37 cellular contexts compared by ENCODE assay signal in genomic region chr6:29557320-29557719, GRCh38. TPM values are rescaled to one million over a fixed set of nuclear protein-coding genes. Genes with fewer than 3 reads are reported as not detected.
"Had no signal": no experiment of that assay in that cellular context is flagged by ENCODE, and none has a peak within 500 bp of the region (broad histone marks: within the 10 kb centered on the region; RNA-seq: fewer than 3 reads in every experiment).

No MANE protein-coding gene starts in this region.

- H3K9me3 Mint-ChIP-seq: activated CD4-positive, alpha-beta T cell treated with anti-CD3 and anti-CD28 coated beads, Interleukin-2, amount 10 ng/mL, durations not matched to agents 24 days and 14 days; activated CD8-positive, alpha-beta T cell treated with anti-CD3 and anti-CD28 coated beads for 36 hours; activated naive CD8-positive, alpha-beta T cell treated with anti-CD3 and anti-CD28 coated beads for 36 hours; activated T-cell treated with anti-CD3 and anti-CD28 coated beads, Interleukin-2, amount 50 U/mL, for 72 hours; activated T-helper 17 cell treated with anti-CD3 and anti-CD28 coated beads, Interleukin-2, amount 50 U/mL, for 72 hours had no signal

- H3K27ac ChIP-seq: brain microvascular endothelial cell, VCaP had no signal

- H3K27ac Mint-ChIP-seq: activated CD4-positive, alpha-beta T cell treated with anti-CD3 and anti-CD28 coated beads, Interleukin-2, amount 10 ng/mL, durations not matched to agents 24 days and 14 days; activated CD8-positive, alpha-beta T cell treated with anti-CD3 and anti-CD28 coated beads for 36 hours; activated naive CD8-positive, alpha-beta T cell treated with anti-CD3 and anti-CD28 coated beads for 36 hours; activated T-cell treated with anti-CD3 and anti-CD28 coated beads, Interleukin-2, amount 50 U/mL, for 72 hours; activated T-helper 17 cell treated with anti-CD3 and anti-CD28 coated beads, Interleukin-2, amount 50 U/mL, for 72 hours had no signal

- ATAC-seq: activated CD8-positive, alpha-beta T cell treated with anti-CD3 and anti-CD28 coated beads for 36 hours; activated T-cell treated with anti-CD3 and anti-CD28 coated beads, Interleukin-2, amount 50 U/mL, for 72 hours; activated T-helper 17 cell treated with anti-CD3 and anti-CD28 coated beads, Interleukin-2, amount 50 U/mL, for 72 hours had no signal

- H3K4me3 Mint-ChIP-seq: activated CD4-positive, alpha-beta T cell treated with anti-CD3 and anti-CD28 coated beads, Interleukin-2, amount 10 ng/mL, durations not matched to agents 24 days and 14 days; activated CD8-positive, alpha-beta T cell treated with anti-CD3 and anti-CD28 coated beads for 36 hours; activated naive CD8-positive, alpha-beta T cell treated with anti-CD3 and anti-CD28 coated beads for 36 hours; activated T-cell treated with anti-CD3 and anti-CD28 coated beads, Interleukin-2, amount 50 U/mL, for 72 hours; activated T-helper 17 cell treated with anti-CD3 and anti-CD28 coated beads, Interleukin-2, amount 50 U/mL, for 72 hours had no signal

- H3K36me3 ChIP-seq: brain microvascular endothelial cell had no signal

- DNase-seq: activated CD4-positive, alpha-beta T cell treated with anti-CD3 and anti-CD28 coated beads for 1 hour; activated CD4-positive, alpha-beta T cell treated with anti-CD3 and anti-CD28 coated beads, Interleukin-2, amount 10 ng/mL, durations not matched to agents 24 days and 14 days; activated CD4-positive, alpha-beta T cell treated with anti-CD3 and anti-CD28 coated beads, Interleukin-2, amount 50 U/mL, for 4 hours; activated CD4-positive, CD25-positive, alpha-beta regulatory T cell; activated CD8-positive, alpha-beta T cell treated with anti-CD3 and anti-CD28 coated beads for 36 hours; activated effector memory CD4-positive, alpha-beta T cell treated with anti-CD3 and anti-CD28 coated beads, Interleukin-2, amount 50 U/mL, for 16 hours; activated naive CD4-positive, alpha-beta T cell; activated naive CD4-positive, alpha-beta T cell treated with anti-CD3 and anti-CD28 coated beads, Interleukin-2, amount 50 U/mL, for 16 hours; activated naive CD8-positive, alpha-beta T cell treated with anti-CD3 and anti-CD28 coated beads for 36 hours; activated T-cell treated with anti-CD3 and anti-CD28 coated beads, Interleukin-2, amount 50 U/mL, for 1 hour; activated T-cell treated with anti-CD3 and anti-CD28 coated beads, Interleukin-2, amount 50 U/mL, for 72 hours; amniotic stem cell; aorta; brain microvascular endothelial cell; central memory CD4-positive, alpha-beta T cell; MM.1S; NCI-H1105; NCI-H1417 treated with DMSO at 0.1 percent for 48 hours; NCI-H187 treated with DMSO at 0.1 percent for 48 hours; NCI-H2081; NCI-H2171 treated with DMSO at 0.1 percent for 48 hours; NCI-H345; NCI-H510A; NCI-H526; NCI-H748 treated with DMSO at 0.1 percent for 48 hours; NK-92 treated with Interleukin-12 subunit alpha and Interleukin-12 subunit beta, amount 100 ng/mL, for 24 hours; Right ventricle myocardium superior; SW 1271; T-helper 1 cell; T-helper 2 cell; T-helper 9 cell had no signal

RNA-seq across cellular contexts. Expression of gene UBD, which starts 2.2 kb away (rescaled TPM):
- total RNA-seq: cerebellum, LHCN-M2, OCI-LY7 had no signal

RNA-seq across cellular contexts. Expression of gene OR2H2, which starts 27.6 kb away (rescaled TPM):
- total RNA-seq: activated CD4-positive, alpha-beta T cell treated with anti-CD3 and anti-CD28 coated beads, Interleukin-2, amount 10 ng/mL, durations not matched to agents 24 days and 14 days; activated CD8-positive, alpha-beta memory T cell treated with anti-CD3 and anti-CD28 coated beads for 36 hours; activated CD8-positive, alpha-beta T cell treated with anti-CD3 and anti-CD28 coated beads for 36 hours; activated naive CD8-positive, alpha-beta T cell treated with anti-CD3 and anti-CD28 coated beads for 36 hours; activated T-cell treated with anti-CD3 and anti-CD28 coated beads, Interleukin-2, amount 50 U/mL, for 72 hours; activated T-helper 17 cell treated with anti-CD3 and anti-CD28 coated beads, Interleukin-2, amount 50 U/mL, for 72 hours; aorta; cerebellum; LHCN-M2; OCI-LY7; Right ventricle myocardium superior had no signal
- polyA plus RNA-seq: aorta had no signal
